In the genomic region with DNA sequence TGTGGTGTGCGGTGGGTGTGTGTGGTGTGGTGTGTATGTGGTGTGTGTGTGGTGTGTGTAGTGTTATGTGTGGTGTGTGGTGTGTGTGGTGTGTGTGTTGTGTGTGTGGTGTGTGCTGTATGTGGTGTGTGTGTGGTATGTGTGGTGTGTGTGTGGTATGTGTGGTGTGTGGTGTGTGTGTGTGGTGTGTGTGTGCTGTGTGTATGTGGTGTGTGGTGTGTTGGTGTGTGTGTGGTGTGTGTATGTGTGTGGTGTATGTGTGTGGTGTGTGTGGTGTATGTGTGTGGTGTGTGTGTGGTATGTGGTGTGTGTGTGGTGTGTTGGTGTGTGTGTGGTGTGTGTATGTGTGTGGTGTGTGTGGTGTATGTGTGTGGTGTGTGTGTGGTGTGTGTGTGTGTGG, we compare ENCODE assay signal across 1 cellular context.
A peak's percentile ranks its signal among the peaks of the same experiment; 100 is the strongest.
TF ChIP-seq lines count a peak whose summit lies in the region.

No MANE protein-coding gene starts in this region.

TF ChIP-seq in HepG2, 621 proteins besides CTCF, POLR2A, EP300 and RAD21 (continued from another document):
- no peak for TF ChIP-seq TRIM22 (IDR thresholded peaks at IDR 0.05)
- TF ChIP-seq HNRNPL (IDR thresholded peaks at IDR 0.05; ENCODE audit: low read depth, low read length) = peak; percentile 67
- TF ChIP-seq, protein P1, sequence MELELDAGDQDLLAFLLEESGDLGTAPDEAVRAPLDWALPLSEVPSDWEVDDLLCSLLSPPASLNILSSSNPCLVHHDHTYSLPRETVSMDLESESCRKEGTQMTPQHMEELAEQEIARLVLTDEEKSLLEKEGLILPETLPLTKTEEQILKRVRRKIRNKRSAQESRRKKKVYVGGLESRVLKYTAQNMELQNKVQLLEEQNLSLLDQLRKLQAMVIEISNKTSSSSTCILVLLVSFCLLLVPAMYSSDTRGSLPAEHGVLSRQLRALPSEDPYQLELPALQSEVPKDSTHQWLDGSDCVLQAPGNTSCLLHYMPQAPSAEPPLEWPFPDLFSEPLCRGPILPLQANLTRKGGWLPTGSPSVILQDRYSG (CRISPR knock-in tag; IDR thresholded peaks at IDR 0.05) = no peak
TF ChIP-seq in HepG2: peak in this region for 2.
